ENCODE assay signal across 1 cellular context in genomic region chr11:123301696-123302400, GRCh38.
TF ChIP-seq lines count a peak whose summit lies in the region.

No MANE protein-coding gene starts in this region.

TF ChIP-seq in HEK293, 187 proteins besides CTCF, POLR2A, EP300 and RAD21 (continued from another document):
- TF ChIP-seq ZNF148 (tag by site-specific recombination; IDR thresholded peaks at IDR 0.05; ENCODE audit: borderline replicate concordance) (no peak), ZNF394 (tag by site-specific recombination; IDR thresholded peaks at IDR 0.05; ENCODE audit: borderline replicate concordance) (no peak), ZNF704 (tag by site-specific recombination; IDR thresholded peaks at IDR 0.05) (no peak), ZNF560 (tag by site-specific recombination; IDR thresholded peaks at IDR 0.05; ENCODE audit: borderline replicate concordance) (peak; percentile 19; the same call in 1 of the 2 replicates), ZNF654 (tag by site-specific recombination; IDR thresholded peaks at IDR 0.05; ENCODE audit: low read depth) (peak; percentile 30), ZBTB11 (tag by site-specific recombination; conservative IDR thresholded peaks at IDR 0.05; ENCODE audit: low read depth) (no peak)
TF ChIP-seq in HEK293: peak in this region for 9.
